Comparison of ENCODE assay signal across 17 cellular contexts in genomic region chr12:113684053-113684907, GRCh38.
DNase-seq lines count a peak whose midpoint lies in the region; ATAC-seq, FAIRE-seq and TF ChIP-seq lines count a peak whose summit lies in the region.
"Had no signal": no experiment of that assay in that cellular context is flagged by ENCODE, and none has a peak within 500 bp of the region (broad histone marks: within the 10 kb centered on the region; RNA-seq: fewer than 3 reads in every experiment).

No MANE protein-coding gene starts in this region.

- H3K9ac ChIP-seq in H1 (replicated peaks in 1 of 4; ENCODE audit: extremely low read depth in 1 of 4, low read depth in 3 of 4, low read length in 3 of 4) = no peak overlapping the region

- no peak overlapping the region for H2AK5ac ChIP-seq in H1 (ENCODE audit: low read depth, low read length)

- H3K4me3 Mint-ChIP-seq in progenitor cell of endocrine pancreas (ENCODE audit: low read depth) = no peak overlapping the region
- H3K4me3 Mint-ChIP-seq in naive thymus-derived CD8-positive, alpha-beta T cell = no peak overlapping the region
- H3K4me3 Mint-ChIP-seq: activated naive CD8-positive, alpha-beta T cell had no signal

- no peaks in the 10 kb centered on the region for H3K36me3 Mint-ChIP-seq in progenitor cell of endocrine pancreas (ENCODE audit: insufficient read depth)
- no peaks in the 10 kb centered on the region for H3K36me3 Mint-ChIP-seq in naive thymus-derived CD8-positive, alpha-beta T cell
- H3K36me3 Mint-ChIP-seq: activated naive CD8-positive, alpha-beta T cell had no signal

- FAIRE-seq in H1 (lab: Jason Lieb, UNC) = no peak
- FAIRE-seq: HTR-8/SVneo, islet of Langerhans had no signal

- no peak overlapping the region for H4K8ac ChIP-seq in H1 (ENCODE audit: extremely low read depth, insufficient read depth, low read length)

- no peak overlapping the region for H3K14ac ChIP-seq in H1 (ENCODE audit: insufficient read length)

- H3K27ac Mint-ChIP-seq in progenitor cell of endocrine pancreas = no peak overlapping the region
- no peak overlapping the region for H3K27ac Mint-ChIP-seq in naive thymus-derived CD8-positive, alpha-beta T cell
- H3K27ac Mint-ChIP-seq: activated naive CD8-positive, alpha-beta T cell had no signal

- no peak overlapping the region for H2BK15ac ChIP-seq in H1 (ENCODE audit: low read length)

- H3K4me1 Mint-ChIP-seq in progenitor cell of endocrine pancreas (ENCODE audit: low read depth) = peaks cover 3% of the 10 kb centered on the region
- no peaks in the 10 kb centered on the region for H3K4me1 Mint-ChIP-seq in naive thymus-derived CD8-positive, alpha-beta T cell

- no peak overlapping the region for H3K23ac ChIP-seq in H1 (ENCODE audit: insufficient read length)

- CTCF ChIA-PET in H1 (lab: Charles Lee; ENCODE audit: partially characterized antibody) = interaction anchor here (0.6 to 1.6 kb wide), 8 partner anchors 12 to 192 kb away, joined by 3 read pairs; no protein-coding TSS in a partner anchor

- H3K27me3 ChIP-seq in H7 (ENCODE audit: control insufficient read depth, insufficient read depth, low read length) (no peaks in the 10 kb centered on the region), H1 (replicated peaks in 1 of 4; ENCODE audit: control insufficient read depth in 3 of 4, extremely low read depth in 1 of 4, insufficient read depth in 3 of 4, low read length in 3 of 4) (no peaks in the 10 kb centered on the region; a peak in 1 of 7 replicates)
- H3K27me3 ChIP-seq: cardiac muscle cell had no signal

- H3K79me2 ChIP-seq in H1 (ENCODE audit: control insufficient read depth in 1 of 2, insufficient read depth in 2 of 2, low read length in 2 of 2) = no peaks in the 10 kb centered on the region

- ATAC-seq in naive thymus-derived CD8-positive, alpha-beta T cell = no peak
- ATAC-seq in HG02678 (IDR thresholded peaks at IDR 0.05; ENCODE audit: unreplicated experiment) = no peak
- ATAC-seq in GM18520 (IDR thresholded peaks at IDR 0.05; ENCODE audit: unreplicated experiment) = no peak
- ATAC-seq: gastroesophageal sphincter had no signal

- H3K23me2 ChIP-seq in H1 (ENCODE audit: low read depth, low read length) = no peaks in the 10 kb centered on the region

- H4K20me1 ChIP-seq in H1 (replicated peaks in 1 of 2; ENCODE audit: control insufficient read depth in 1 of 2, insufficient read depth in 2 of 2, low read length in 2 of 2) = no peaks in the 10 kb centered on the region

- 82% methylated on average over 10 of the region's 13 CpGs; no CpG with 5 or more reads in 1 of the 2 experiments for WGBS in H1 (ENCODE audit: extremely low coverage in 1 of 2, insufficient coverage in 1 of 2, insufficient read length in 1 of 2, insufficient replicate concordance in 2 of 2, low coverage in 1 of 2, low lambda C conversion rate in 2 of 2, missing lambda C conversion rate in 1 of 2), 2 experiments

- H2BK20ac ChIP-seq in H1 (ENCODE audit: low read length) = no peak overlapping the region

- no peak overlapping the region for H2BK5ac ChIP-seq in H1 (ENCODE audit: low read depth, low read length)

- H4K91ac ChIP-seq in H1 (replicated peaks; ENCODE audit: insufficient read length, low read length) = no peak overlapping the region

- H2BK120ac ChIP-seq in H1 (replicated peaks; ENCODE audit: low read depth, low read length) = no peak overlapping the region

- no peak for TF ChIP-seq EP300 in H1 (IDR thresholded peaks at IDR 0.05; ENCODE audit: borderline replicate concordance in 1 of 2, low read depth in 2 of 2, low read length in 2 of 2)

- POLR2A ChIA-PET in H1 (lab: Charles Lee; ENCODE audit: partially characterized antibody) = no interaction called here
- POLR2A ChIA-PET in naive thymus-derived CD8-positive, alpha-beta T cell (lab: Charles Lee) = no interaction called here

- H3K18ac ChIP-seq in H1 (ENCODE audit: extremely low read depth, low read length) = no peak overlapping the region

- H3K36me3 ChIP-seq in H7 (replicated peaks; ENCODE audit: control insufficient read depth, insufficient read depth, low read length) = no peaks in the 10 kb centered on the region
- H3K36me3 ChIP-seq in H1 (ENCODE audit: control insufficient read depth in 2 of 4, insufficient read depth in 4 of 4, low read length in 3 of 4) = no peaks in the 10 kb centered on the region
- H3K36me3 ChIP-seq: cardiac muscle cell, gastroesophageal sphincter, thoracic aorta had no signal

- H3K9me3 Mint-ChIP-seq in progenitor cell of endocrine pancreas (ENCODE audit: low read depth) = no peaks in the 10 kb centered on the region
- peaks cover 0 to 5% (median 0%) of the 10 kb centered on the region in 9 donors for H3K9me3 Mint-ChIP-seq in naive thymus-derived CD8-positive, alpha-beta T cell

- no peaks in the 10 kb centered on the region for H3K79me1 ChIP-seq in H1 (ENCODE audit: low read depth, low read length)

- H3K4ac ChIP-seq in H1 (replicated peaks; ENCODE audit: insufficient read length, low read depth, low read length) = no peak overlapping the region

- no peaks in the 10 kb centered on the region for H3K9me3 ChIP-seq in H1 (ENCODE audit: insufficient read depth in 2 of 2, low read depth in 1 of 2, low read length in 1 of 2)
- H3K9me3 ChIP-seq: gastroesophageal sphincter, thoracic aorta had no signal

- TF ChIP-seq CTCF in H1 (IDR thresholded peaks at IDR 0.05; ENCODE audit: control extremely low read depth in 1 of 3, insufficient read depth in 1 of 3, low read depth in 1 of 3, low read length in 3 of 3) (no peak), progenitor cell of endocrine pancreas (IDR thresholded peaks at IDR 0.05; ENCODE audit: unreplicated experiment) (no peak)

- DNase-seq in AG08395 (ENCODE audit: low spot score) (peak; percentile 25), H7 (peak; percentile 66), NCI-H524 treated with DMSO at 0.1 percent for 48 hours (lab: John Stamatoyannopoulos, UW) (peak; percentile 81), H1 (ENCODE audit: low read depth in 1 of 2, low spot score in 2 of 2) (no peak), progenitor cell of endocrine pancreas (ENCODE audit: low spot score, unreplicated experiment) (no peak)
- no peak for DNase-seq in naive thymus-derived CD8-positive, alpha-beta T cell
- DNase-seq: activated CD8-positive, alpha-beta memory T cell treated with anti-CD3 and anti-CD28 coated beads, Interleukin-2, amount 50 U/mL, for 48 hours; NCI-H1048; posterior cingulate gyrus had no signal

- H3K4me3 ChIP-seq in H7 (ENCODE audit: insufficient read depth, low read depth, low read length) (no peak overlapping the region), H1 (ENCODE audit: extremely low read depth in 1 of 4, insufficient read depth in 2 of 4, low read depth in 3 of 4, low read length in 4 of 4) (no peak overlapping the region)
- H3K4me3 ChIP-seq: cardiac muscle cell, gastroesophageal sphincter, thoracic aorta had no signal

- no peak overlapping the region for H2AFZ ChIP-seq in H1 (ENCODE audit: low read length)

- peaks cover 55% of the 10 kb centered on the region for H3K27me3 Mint-ChIP-seq in progenitor cell of endocrine pancreas
- H3K27me3 Mint-ChIP-seq in naive thymus-derived CD8-positive, alpha-beta T cell = peaks cover 0 to 17% (median 3%) of the 10 kb centered on the region in 5 donors
- H3K27me3 Mint-ChIP-seq: activated naive CD8-positive, alpha-beta T cell had no signal

- no peak overlapping the region for H3K56ac ChIP-seq in H1 (replicated peaks; ENCODE audit: insufficient read length, low read depth, low read length)

- H4K5ac ChIP-seq in H1 (ENCODE audit: insufficient read length, low read depth, low read length) = no peak overlapping the region

- TF ChIP-seq POLR2A in H1 (IDR thresholded peaks at IDR 0.05; ENCODE audit: control extremely low read depth in 1 of 2, low read depth in 2 of 2, low read length in 2 of 2) = no peak

- H3K4me2 ChIP-seq in H1 (ENCODE audit: insufficient read depth in 1 of 2, low read depth in 2 of 2, low read length in 2 of 2) = no peak overlapping the region

- no peak for TF ChIP-seq RAD21 in H1 (IDR thresholded peaks at IDR 0.05 in 1 of 2, conservative IDR thresholded peaks at IDR 0.05 in 1 of 2; ENCODE audit: low read depth in 2 of 2, low read length in 2 of 2)

- peaks cover 0 to 8% (median 0%) of the 10 kb centered on the region in 4 experiments; a peak in 1 of 7 replicates for H3K4me1 ChIP-seq in H1 (replicated peaks in 1 of 4; ENCODE audit: control insufficient read depth in 3 of 4, insufficient read depth in 4 of 4, low read length in 3 of 4)
- H3K4me1 ChIP-seq: gastroesophageal sphincter had no signal

- no peak overlapping the region for H3K27ac ChIP-seq in H1 (ENCODE audit: low read depth, low read length)
- H3K27ac ChIP-seq: cardiac muscle cell, gastroesophageal sphincter, thoracic aorta had no signal

- no peak overlapping the region for H2BK12ac ChIP-seq in H1 (ENCODE audit: low read depth, low read length)

TF ChIP-seq in H1, 55 proteins besides CTCF, POLR2A, EP300 and RAD21:
- TF ChIP-seq EZH2 (IDR thresholded peaks at IDR 0.05; ENCODE audit: low read depth, low read length, severe bottlenecking) (no peak), KDM1A (IDR thresholded peaks at IDR 0.05; ENCODE audit: borderline replicate concordance, low read length) (peak; percentile 85)

Comparison
In these comparisons a context has a peak if more than half of its experiments do, and no peak if none do; other contexts are left out.
1. DNase-seq: peak in AG08395 (single experiment), H7 (single experiment) and NCI-H524 treated with DMSO at 0.1 percent for 48 hours (single experiment); none in H1 (0 of 2), progenitor cell of endocrine pancreas (single experiment) and naive thymus-derived CD8-positive, alpha-beta T cell (0 of 10).